ENCODE assay signal across 9 cellular contexts in genomic region chr15:72306211-72306785, GRCh38. TPM values are rescaled to one million over a fixed set of nuclear protein-coding genes. Genes with fewer than 3 reads are reported as not detected.
DNase-seq lines count a peak whose midpoint lies in the region; ATAC-seq, FAIRE-seq and TF ChIP-seq lines count a peak whose summit lies in the region.
"Had no signal": no experiment of that assay in that cellular context is flagged by ENCODE, and none has a peak within 500 bp of the region (broad histone marks: within the 10 kb centered on the region; RNA-seq: fewer than 3 reads in every experiment).

No MANE protein-coding gene starts in this region.

- RAD21 ChIA-PET in GM12878 (lab: Charles Lee; ENCODE audit: unreplicated experiment), result interaction anchor here (1.3 to 1.8 kb wide), 2 partner anchors 8 to 79 kb away, joined by 3 to 13 read pairs; no protein-coding TSS in a partner anchor

- H3K9ac ChIP-seq in GM12878 (ENCODE audit: control insufficient read depth, insufficient read depth, low read length), result no peak overlapping the region

- H3K27ac Mint-ChIP-seq in neural crest cell (ENCODE audit: unreplicated experiment) (peak overlapping the region; percentile 68), Calu3 (ENCODE audit: unreplicated experiment) (no peak overlapping the region)

- no TSS peak for BruUV-seq in GM12878 (replicated peaks; lab: Mats Ljungman, UMichigan)
- no TSS peak for BruUV-seq in Calu3 (replicated peaks; lab: Mats Ljungman, UMichigan)

- no peaks in the 10 kb centered on the region for H3K9me3 ChIP-seq in GM12878 (replicated peaks; ENCODE audit: control insufficient read depth, insufficient read depth, low read length)
- H3K9me3 ChIP-seq in left lung, result no peaks in the 10 kb centered on the region
- no peaks in the 10 kb centered on the region for H3K9me3 ChIP-seq in mucosa of descending colon

- in situ Hi-C loops in GM12878 (cut with MboI), result no loop called here

- H3K4me2 ChIP-seq in GM12878 (ENCODE audit: control insufficient read depth, insufficient read depth), result no peak overlapping the region

- H3K4me3 ChIP-seq in GM12878 (no peak overlapping the region), left lung (no peak overlapping the region), mucosa of descending colon (no peak overlapping the region)

- intact Hi-C loops in GM12878 (cut with micrococcal nuclease; ENCODE audit: unreplicated experiment) (no loop called here), left lung (cut with DNase I) (no loop called here), mucosa of descending colon (cut with DNase I, micrococcal nuclease) (no loop called here), Calu3 (cut with micrococcal nuclease; ENCODE audit: unreplicated experiment) (no loop called here)

- CTCF ChIA-PET in GM12878 (lab: Yijun Ruan, JAX), result no interaction called here
- CTCF ChIA-PET in Calu3 (lab: Charles Lee), result no interaction called here

- TF ChIP-seq CTCF in GM12878 (IDR thresholded peaks at IDR 0.05 in 2 of 3, conservative IDR thresholded peaks at IDR 0.05 in 1 of 3; ENCODE audit: control insufficient read depth in 2 of 3, extremely low read depth in 1 of 3, insufficient read depth in 1 of 3, low read depth in 3 of 3, low read length in 3 of 3), result no peak
- TF ChIP-seq CTCF in neural crest cell (conservative IDR thresholded peaks at IDR 0.05), result no peak
- no peak for TF ChIP-seq CTCF in left lung (IDR thresholded peaks at IDR 0.05)
- TF ChIP-seq CTCF in mucosa of descending colon (IDR thresholded peaks at IDR 0.05), result no peak
- no peak for TF ChIP-seq CTCF in Calu3 (IDR thresholded peaks at IDR 0.05; ENCODE audit: unreplicated experiment)

- ATAC-seq in GM12878 (peak; percentile 53), left lung (no peak), mucosa of descending colon (no peak)

- H3K36me3 Mint-ChIP-seq in neural crest cell (ENCODE audit: low read depth) (no peaks in the 10 kb centered on the region), Calu3 (ENCODE audit: insufficient read depth, unreplicated experiment) (no peaks in the 10 kb centered on the region)

- H3K27ac ChIP-seq in GM12878 (ENCODE audit: control insufficient read depth, insufficient read depth), result no peak overlapping the region
- no peak overlapping the region for H3K27ac ChIP-seq in left lung

- no peak for FAIRE-seq in GM12878 (lab: Jason Lieb, UNC)
- FAIRE-seq: A204.1 had no signal

- H3K4me3 Mint-ChIP-seq in neural crest cell (no peak overlapping the region), Calu3 (ENCODE audit: low read depth, unreplicated experiment) (no peak overlapping the region)

- 30% methylated on average over 10 of the region's 10 CpGs for WGBS in GM12878 (ENCODE audit: insufficient coverage, insufficient replicate concordance, low lambda C conversion rate, missing lambda C conversion rate)

- H3K79me2 ChIP-seq in GM12878 (ENCODE audit: control insufficient read depth, insufficient read depth, low read length), result no peaks in the 10 kb centered on the region

- H3K9me3 Mint-ChIP-seq in neural crest cell, result no peaks in the 10 kb centered on the region
- no peaks in the 10 kb centered on the region for H3K9me3 Mint-ChIP-seq in Calu3 (ENCODE audit: low read depth, unreplicated experiment)

- H4K20me1 ChIP-seq in GM12878 (ENCODE audit: control insufficient read depth, insufficient read depth), result no peaks in the 10 kb centered on the region

- no peaks in the 10 kb centered on the region for H3K36me3 ChIP-seq in GM12878 (ENCODE audit: control insufficient read depth in 2 of 2, insufficient read depth in 2 of 2, low read length in 1 of 2)
- H3K36me3 ChIP-seq in left lung, result no peaks in the 10 kb centered on the region
- H3K36me3 ChIP-seq in mucosa of descending colon (ENCODE audit: low read depth), result no peaks in the 10 kb centered on the region

- SMC1A ChIA-PET in GM12878 (lab: Charles Lee; ENCODE audit: uncharacterized antibody, unreplicated experiment), result no interaction called here

- H3K27me3 ChIP-seq in GM12878 (replicated peaks in 1 of 2; ENCODE audit: control insufficient read depth in 2 of 2, insufficient read depth in 2 of 2, low read length in 1 of 2) (no peaks in the 10 kb centered on the region), left lung (no peaks in the 10 kb centered on the region)

- TF ChIP-seq POLR2A in GM12878 (IDR thresholded peaks at IDR 0.05; ENCODE audit: low read depth, low read length), result no peak

- H2AFZ ChIP-seq in GM12878 (ENCODE audit: control insufficient read depth, low read depth, low read length), result no peak overlapping the region

- DNase-seq in DMS53 (lab: John Stamatoyannopoulos, UW) (peak; percentile 52), DMS53 treated with DMSO at 0.1 percent for 48 hours (lab: John Stamatoyannopoulos, UW; ENCODE audit: unreplicated experiment) (no peak), SKM-1 (lab: John Stamatoyannopoulos, UW; ENCODE audit: unreplicated experiment) (peak; percentile 12), GM12878 (ENCODE audit: low read depth, low spot score) (no peak), neural crest cell (ENCODE audit: low read depth, low spot score) (peak; percentile 28), left lung (no peak), mucosa of descending colon (no peak), Calu3 (no peak)

- no peak for TF ChIP-seq EP300 in GM12878 (IDR thresholded peaks at IDR 0.05; ENCODE audit: borderline replicate concordance in 1 of 2, control insufficient read depth in 1 of 2, low read depth in 2 of 2, low read length in 2 of 2)

- POLR2A ChIA-PET in GM12878 (lab: Charles Lee), result interaction anchor here (0.7 to 0.9 kb wide), 3 partner anchors 8 to 79 kb away, joined by 3 read pairs; no protein-coding TSS in a partner anchor

- H3K27me3 Mint-ChIP-seq in neural crest cell (ENCODE audit: low read depth) (peaks cover 34% of the 10 kb centered on the region), Calu3 (ENCODE audit: unreplicated experiment) (peaks cover 61% of the 10 kb centered on the region)

- no peak for TF ChIP-seq RAD21 in GM12878 (IDR thresholded peaks at IDR 0.05; ENCODE audit: insufficient read depth, low read depth, low read length)

- H3K4me1 Mint-ChIP-seq in neural crest cell (peaks cover 6% of the 10 kb centered on the region), Calu3 (ENCODE audit: low read depth, unreplicated experiment) (peaks cover 8% of the 10 kb centered on the region)

- H3K4me1 ChIP-seq in GM12878 (ENCODE audit: control insufficient read depth, insufficient read depth, low read length) (no peaks in the 10 kb centered on the region), left lung (no peaks in the 10 kb centered on the region), mucosa of descending colon (ENCODE audit: low read depth) (no peaks in the 10 kb centered on the region)

TF ChIP-seq in GM12878, 131 proteins besides CTCF, POLR2A, EP300 and RAD21 (continues in another document):
- no peak for TF ChIP-seq TCF12 (IDR thresholded peaks at IDR 0.05; ENCODE audit: low read depth, low read length)
- TF ChIP-seq RELA (IDR thresholded peaks at IDR 0.05; ENCODE audit: borderline replicate concordance, partially characterized antibody), result no peak

RNA-seq across cellular contexts. Expression of gene CELF6, which starts 13.7 kb away (rescaled TPM):
- total RNA-seq in GM12878 (2013; cell fraction: nucleolus; rRNA removed), result 1.2 and 2.0 TPM in 2 replicates
- total RNA-seq in GM12878 (2014; rRNA removed) (0.23 and 0.44 TPM in 2 replicates), GM12878 (2014; rRNA removed; fragmentation: Illumina TruSeq; extraction: Trizol) (0.31 and 0.32 TPM in 2 replicates), GM12878 (2021) (0.24 TPM in 1 of 2 replicates, not detected in the other), neural crest cell (1.1 and 1.3 TPM in 2 replicates), left lung (1 to 10 TPM; 1.3 to 2.2 TPM), mucosa of descending colon (1 to 10 TPM in 2 of 3 donors, under 1 TPM in 1; 0.67 to 3.8 (median 3.0) TPM), Calu3 (2022) (0.19 and 0.42 TPM in 2 replicates)
- 0.31 TPM for polyA plus RNA-seq in GM12878 (2011; ENCODE audit: low read depth)
- polyA plus RNA-seq in GM12878 (2011; rRNA removed) (0.39 and 0.54 TPM in 2 replicates), GM12878 (2014; fragmentation: Illumina TruSeq; extraction: Trizol) (0.25 and 0.46 TPM in 2 replicates), GM12878 (2014; fragmentation: Nextera tagmentation; extraction: Ambion mirVana) (under 1 TPM; 0.18 to 0.20 TPM), GM12878 (2014; rRNA removed) (0.27 and 0.33 TPM in 2 replicates), GM12878 (2016; fragmentation: Nextera tagmentation; extraction: Ambion mirVana) (under 1 TPM; 0.06 to 0.17 TPM)
- polyA plus RNA-seq in GM12878 (2011; cell fraction: cytosol; rRNA removed), result 0.32 and 0.36 TPM in 2 replicates
- polyA plus RNA-seq in GM12878 (2011; cell fraction: nucleus; rRNA removed), result 4.4 and 4.5 TPM in 2 replicates
- 0.26 and 0.62 TPM in 2 replicates for polyA plus RNA-seq in GM12878 (2012)
- 0.10 and 0.15 TPM in 2 replicates for polyA minus RNA-seq in GM12878 (2011; rRNA and poly(A)+ RNA removed)
- not detected in 2 replicates for polyA minus RNA-seq in GM12878 (2011; cell fraction: cytosol; rRNA and poly(A)+ RNA removed)
- polyA minus RNA-seq in GM12878 (2011; cell fraction: nucleus; rRNA and poly(A)+ RNA removed), result 0.24 and 0.29 TPM in 2 replicates

RNA-seq across cellular contexts. Expression of gene PARP6, which starts 33.9 kb away (rescaled TPM):
- 104 and 119 TPM in 2 replicates for total RNA-seq in GM12878 (2013; cell fraction: nucleolus; rRNA removed)
- 26.3 and 31.2 TPM in 2 replicates for total RNA-seq in GM12878 (2014; rRNA removed)
- 21.5 and 25.0 TPM in 2 replicates for total RNA-seq in GM12878 (2014; rRNA removed; fragmentation: Illumina TruSeq; extraction: Trizol)
- 38.3 and 40.0 TPM in 2 replicates for total RNA-seq in GM12878 (2021)
- 37.6 TPM for polyA plus RNA-seq in GM12878 (2011; ENCODE audit: low read depth)
- 60.7 and 73.5 TPM in 2 replicates for polyA plus RNA-seq in GM12878 (2011; rRNA removed)
- 49.1 and 49.8 TPM in 2 replicates for polyA plus RNA-seq in GM12878 (2011; cell fraction: cytosol; rRNA removed)
- 245 and 317 TPM in 2 replicates for polyA plus RNA-seq in GM12878 (2011; cell fraction: nucleus; rRNA removed)
- 44.8 and 49.9 TPM in 2 replicates for polyA plus RNA-seq in GM12878 (2012)
- polyA plus RNA-seq in GM12878 (2014; fragmentation: Illumina TruSeq; extraction: Trizol), result 41.4 and 47.2 TPM in 2 replicates
- 10 to 100 TPM; 14.3 to 23.7 TPM for polyA plus RNA-seq in GM12878 (2014; fragmentation: Nextera tagmentation; extraction: Ambion mirVana)
- polyA plus RNA-seq in GM12878 (2014; rRNA removed), result 43.9 and 51.8 TPM in 2 replicates
- polyA plus RNA-seq in GM12878 (2016; fragmentation: Nextera tagmentation; extraction: Ambion mirVana), result 10 to 100 TPM; 15.5 to 27.6 TPM
- 39.3 and 65.1 TPM in 2 replicates for polyA minus RNA-seq in GM12878 (2011; rRNA and poly(A)+ RNA removed)
- 9.0 and 13.4 TPM in 2 replicates for polyA minus RNA-seq in GM12878 (2011; cell fraction: cytosol; rRNA and poly(A)+ RNA removed)
- polyA minus RNA-seq in GM12878 (2011; cell fraction: nucleus; rRNA and poly(A)+ RNA removed), result 45.9 and 59.0 TPM in 2 replicates
- 83.2 and 88.9 TPM in 2 replicates for total RNA-seq in neural crest cell
- 10 to 100 TPM; 60.5 to 64.5 TPM for total RNA-seq in left lung
- total RNA-seq in mucosa of descending colon, result 10 to 100 TPM; 32.9 to 89.3 (median 61.4) TPM
- 110 and 125 TPM in 2 replicates for total RNA-seq in Calu3 (2022)

Comparison
In these comparisons a context has a peak if more than half of its experiments do, and no peak if none do; other contexts are left out.
1. DNase-seq: peak in DMS53 (single experiment), SKM-1 (single experiment) and neural crest cell (single experiment); none in DMS53 treated with DMSO at 0.1 percent for 48 hours (single experiment), GM12878 (single experiment), left lung (0 of 2), mucosa of descending colon (0 of 3) and Calu3 (single experiment).